In genomic region chr16:7566360-7566759, GRCh38 we compare ENCODE assay signal across 2 cellular contexts.
TF ChIP-seq lines count a peak whose summit lies in the region.

No MANE protein-coding gene starts in this region.

TF ChIP-seq in HEK293, 187 proteins besides CTCF, POLR2A, EP300 and RAD21:
- TF ChIP-seq PBX3 (CRISPR knock-in tag; IDR thresholded peaks at IDR 0.05), result no peak
- no peak for TF ChIP-seq ZNF514 (tag by site-specific recombination; IDR thresholded peaks at IDR 0.05)
- TF ChIP-seq ZNF768 (tag by site-specific recombination; IDR thresholded peaks at IDR 0.05), result 0 out of 2 replicates have a peak, but pooled peaks have one; percentile 23

TF ChIP-seq in K562, 482 proteins besides CTCF, POLR2A, EP300 and RAD21:
- TF ChIP-seq ZNF407 (IDR thresholded peaks at IDR 0.05; ENCODE audit: low read depth), result no peak
- TF ChIP-seq GTF2E2 (tag; IDR thresholded peaks at IDR 0.05), result no peak
- TF ChIP-seq TCF7L2 (IDR thresholded peaks at IDR 0.05; ENCODE audit: low read depth, low read length), result no peak
- TF ChIP-seq RBM25 (IDR thresholded peaks at IDR 0.05; ENCODE audit: low read depth, low read length, severe bottlenecking), result peak; percentile 76
- no peak for TF ChIP-seq RUNX1 (IDR thresholded peaks at IDR 0.05; ENCODE audit: low read depth)
- no peak for TF ChIP-seq ZBTB9 (CRISPR knock-in tag; IDR thresholded peaks at IDR 0.05)
- no peak for TF ChIP-seq ZBTB8A (IDR thresholded peaks at IDR 0.05; ENCODE audit: partially characterized antibody)
- TF ChIP-seq ZFP36 (IDR thresholded peaks at IDR 0.05; ENCODE audit: low read depth, low read length, partially characterized antibody), result peak; percentile 77
- no peak for TF ChIP-seq ZNF146 (CRISPR knock-in tag; IDR thresholded peaks at IDR 0.05; ENCODE audit: unreplicated experiment)
- TF ChIP-seq LARP7 (IDR thresholded peaks at IDR 0.05), result no peak
